ENCODE assay signal across 1 cellular context in genomic region chr19:46786236-46787039, GRCh38.
TF ChIP-seq lines count a peak whose summit lies in the region.

No MANE protein-coding gene starts in this region.

TF ChIP-seq in K562, 482 proteins besides CTCF, POLR2A, EP300 and RAD21 (continued from another document and continues in another):
- TF ChIP-seq CTCFL (IDR thresholded peaks at IDR 0.05; ENCODE audit: borderline replicate concordance, insufficient read depth, low read depth, low read length, poor library complexity, severe bottlenecking) (peak; percentile 67), TFAP4 (CRISPR knock-in tag; IDR thresholded peaks at IDR 0.05; ENCODE audit: borderline replicate concordance) (peak; percentile 97), FOS (IDR thresholded peaks at IDR 0.05; ENCODE audit: extremely low read depth, insufficient read length) (peak; percentile 49), PTTG1 (tag; IDR thresholded peaks at IDR 0.05; ENCODE audit: low read depth) (no peak), C11orf30 (IDR thresholded peaks at IDR 0.05; ENCODE audit: low read depth) (peak; percentile 96), ELK3 (CRISPR knock-in tag; IDR thresholded peaks at IDR 0.05) (0 out of 2 replicates have a peak, but pooled peaks have one; percentile 12), KAT7 (CRISPR knock-in tag; IDR thresholded peaks at IDR 0.05; ENCODE audit: borderline replicate concordance) (no peak), WHSC1 (IDR thresholded peaks at IDR 0.05; ENCODE audit: low read length) (no peak), ATF7 (IDR thresholded peaks at IDR 0.05) (peak; percentile 88), HMGN3 (IDR thresholded peaks at IDR 0.05; ENCODE audit: borderline replicate concordance, extremely low read depth, insufficient read length, low read depth, low read length) (peak; percentile 84), PHF21A (IDR thresholded peaks at IDR 0.05; ENCODE audit: borderline replicate concordance, low read depth) (peak; percentile 88; the same call in 1 of the 2 replicates), HINFP (tag; conservative IDR thresholded peaks at IDR 0.05; ENCODE audit: low read depth) (0 out of 2 replicates have a peak, but pooled peaks have one; percentile 33), NR2C1 (IDR thresholded peaks at IDR 0.05) (no peak), NR2C1 (tag; IDR thresholded peaks at IDR 0.05) (peak; percentile 39; the same call in 1 of the 2 replicates), PHF20 (IDR thresholded peaks at IDR 0.05; ENCODE audit: partially characterized antibody) (no peak), POLR2G (IDR thresholded peaks at IDR 0.05; ENCODE audit: low read depth, low read length) (peak; percentile 91), FOXJ3 (CRISPR knock-in tag; IDR thresholded peaks at IDR 0.05) (no peak), NFATC3 (IDR thresholded peaks at IDR 0.05) (peak; percentile 85), ZNF764 (CRISPR knock-in tag; IDR thresholded peaks at IDR 0.05; ENCODE audit: low read depth) (no peak), NEUROD1 (IDR thresholded peaks at IDR 0.05; ENCODE audit: borderline replicate concordance, low read depth, low read length, partially characterized antibody) (peak; percentile 78), GABPB1 (CRISPR knock-in tag; IDR thresholded peaks at IDR 0.05) (0 out of 2 replicates have a peak, but pooled peaks have one; percentile 26), CC2D1A (IDR thresholded peaks at IDR 0.05) (0 out of 2 replicates have a peak, but pooled peaks have one; percentile 21), DPF2 (IDR thresholded peaks at IDR 0.05) (peak; percentile 93), SUPT5H (IDR thresholded peaks at IDR 0.05) (peak; percentile 24; the same call in 1 of the 2 replicates), ZNF778 (CRISPR knock-in tag; IDR thresholded peaks at IDR 0.05) (no peak), PRDM10 (IDR thresholded peaks at IDR 0.05; ENCODE audit: partially characterized antibody) (peak; percentile 90), MCM3 (IDR thresholded peaks at IDR 0.05) (no peak), E2F8 (IDR thresholded peaks at IDR 0.05; ENCODE audit: low read depth, partially characterized antibody) (peak; percentile 74), SOX6 (IDR thresholded peaks at IDR 0.05) (peak; percentile 38; the same call in 1 of the 2 replicates), ZNF263 (CRISPR knock-in tag; IDR thresholded peaks at IDR 0.05; ENCODE audit: borderline replicate concordance) (peak; percentile 85), TRIM24 (IDR thresholded peaks at IDR 0.05) (peak; percentile 57 to 60; a peak in 2 of 4 replicates), ZNF740 (CRISPR knock-in tag; IDR thresholded peaks at IDR 0.05) (peak; percentile 90), ZNF740 (tag; IDR thresholded peaks at IDR 0.05) (peak in 1 of 2 experiments; percentile 88; a peak in 2 of 4 replicates), KHSRP (IDR thresholded peaks at IDR 0.05) (no peak), ZKSCAN1 (IDR thresholded peaks at IDR 0.05; ENCODE audit: low read depth, low read length) (peak; percentile 75), BRD9 (IDR thresholded peaks at IDR 0.05; ENCODE audit: low read depth, partially characterized antibody) (peak; percentile 62), FOXK2 (conservative IDR thresholded peaks at IDR 0.05 in 1 of 2, IDR thresholded peaks at IDR 0.05 in 1 of 2; ENCODE audit: low read depth in 2 of 2) (peak; percentile 91 to 92), ZBTB5 (IDR thresholded peaks at IDR 0.05) (no peak), NR1H2 (CRISPR knock-in tag; IDR thresholded peaks at IDR 0.05) (0 out of 2 replicates have a peak, but pooled peaks have one; percentile 11), ZNF232 (CRISPR knock-in tag; IDR thresholded peaks at IDR 0.05) (no peak), GABPA (tag; conservative IDR thresholded peaks at IDR 0.05; ENCODE audit: low read depth) (peak; percentile 47; the same call in 1 of the 2 replicates), ARID4B (CRISPR knock-in tag; IDR thresholded peaks at IDR 0.05) (peak; percentile 98), MEF2D (tag; conservative IDR thresholded peaks at IDR 0.05; ENCODE audit: low read depth) (0 out of 2 replicates have a peak, but pooled peaks have one; percentile 47), ETS2 (tag; IDR thresholded peaks at IDR 0.05; ENCODE audit: borderline replicate concordance, poor library complexity, severe bottlenecking) (no peak), PHF8 (IDR thresholded peaks at IDR 0.05; ENCODE audit: borderline replicate concordance, low read length) (peak; percentile 37; the same call in 1 of the 2 replicates)
